In genomic region chr11:103903005-103903404, GRCh38 we compare ENCODE assay signal across 19 cellular contexts.
"Had no signal": no experiment of that assay in that cellular context is flagged by ENCODE, and none has a peak within 500 bp of the region (broad histone marks: within the 10 kb centered on the region; RNA-seq: fewer than 3 reads in every experiment).

No MANE protein-coding gene starts in this region.

- H3K9me3 ChIP-seq: body of pancreas, lower lobe of right lung, upper lobe of left lung had no signal

- H3K27me3 ChIP-seq: body of pancreas, cardiac muscle cell, foreskin keratinocyte, upper lobe of left lung had no signal

- ATAC-seq: body of pancreas; foreskin keratinocyte; left colon; lower lobe of right lung; right cardiac atrium; stimulated activated naive CD8-positive, alpha-beta T cell treated with anti-CD3 and anti-CD28 coated beads, Interleukin-15, Interleukin-2, amounts not matched to agents 100 U/mL and 50 U/mL, for 24 hours had no signal

- H3K4me3 ChIP-seq: body of pancreas, cardiac muscle cell, lower lobe of right lung, upper lobe of left lung had no signal

- H3K36me3 ChIP-seq: cardiac muscle cell, lower lobe of right lung, upper lobe of left lung had no signal

- H3K79me2 ChIP-seq: parathyroid adenoma had no signal

- H3K27ac ChIP-seq: body of pancreas, cardiac muscle cell, foreskin keratinocyte, lower lobe of right lung, parathyroid adenoma, upper lobe of left lung had no signal

- H3K4me1 ChIP-seq: body of pancreas, foreskin keratinocyte, parathyroid adenoma, upper lobe of left lung had no signal

- H3K9ac ChIP-seq: parathyroid adenoma had no signal

- FAIRE-seq: keratinocyte had no signal

- H2AFZ ChIP-seq: parathyroid adenoma had no signal

- DNase-seq: activated CD4-positive, alpha-beta T cell treated with anti-CD3 and anti-CD28 coated beads for 1 hour; activated CD4-positive, alpha-beta T cell treated with anti-CD3 and anti-CD28 coated beads, Interleukin-2, amount 50 U/mL, for 1 hour; activated gamma-delta T cell treated with Interleukin-2 at 50 U/mL for 16 hours; activated T-cell treated with anti-CD3 and anti-CD28 coated beads, Interleukin-2, amount 50 U/mL, for 1 hour; anterior cingulate cortex; body of pancreas; foreskin keratinocyte; left colon; lower lobe of right lung; mesendoderm; naive B cell; nucleus accumbens; right cardiac atrium; stimulated activated CD4-positive, alpha-beta T cell treated with anti-CD3 and anti-CD28 coated beads, Interleukin-4, amount 100 ng/mL, for 24 hours; stimulated activated naive CD8-positive, alpha-beta T cell treated with anti-CD3 and anti-CD28 coated beads, Interleukin-15, Interleukin-2, amounts not matched to agents 100 U/mL and 50 U/mL, for 24 hours; upper lobe of left lung had no signal
